ENCODE assay signal across 12 cellular contexts in genomic region chr5:112594060-112594850, GRCh38.
DNase-seq lines count a peak whose midpoint lies in the region; ATAC-seq and TF ChIP-seq lines count a peak whose summit lies in the region.
"Had no signal": no experiment of that assay in that cellular context is flagged by ENCODE, and none has a peak within 500 bp of the region (broad histone marks: within the 10 kb centered on the region; RNA-seq: fewer than 3 reads in every experiment).

No MANE protein-coding gene starts in this region.

- H3K4me1 Mint-ChIP-seq in activated CD4-positive, alpha-beta T cell treated with anti-CD3 and anti-CD28 coated beads, Interleukin-2, amount 10 ng/mL, durations not matched to agents 24 days and 14 days, result no peaks in the 10 kb centered on the region

- no peak overlapping the region for H3K27ac Mint-ChIP-seq in activated CD4-positive, alpha-beta T cell treated with anti-CD3 and anti-CD28 coated beads, Interleukin-2, amount 10 ng/mL, durations not matched to agents 24 days and 14 days
- H3K27ac Mint-ChIP-seq: activated CD4-positive, alpha-beta memory T cell treated with anti-CD3 and anti-CD28 coated beads for 36 hours had no signal

- H3K9me3 Mint-ChIP-seq in activated CD4-positive, alpha-beta T cell treated with anti-CD3 and anti-CD28 coated beads, Interleukin-2, amount 10 ng/mL, durations not matched to agents 24 days and 14 days, result no peaks in the 10 kb centered on the region

- H3K36me3 Mint-ChIP-seq in activated CD4-positive, alpha-beta T cell treated with anti-CD3 and anti-CD28 coated beads, Interleukin-2, amount 10 ng/mL, durations not matched to agents 24 days and 14 days (ENCODE audit: low read depth), result no peaks in the 10 kb centered on the region
- H3K36me3 Mint-ChIP-seq: activated CD4-positive, alpha-beta memory T cell treated with anti-CD3 and anti-CD28 coated beads for 36 hours had no signal

- no peak overlapping the region for H3K4me3 ChIP-seq in epithelial cell of esophagus (ENCODE audit: low read length)
- H3K4me3 ChIP-seq: spleen had no signal

- DNase-seq in EH (ENCODE audit: low read depth) (peak; percentile 9), NCI-H446 (lab: John Stamatoyannopoulos, UW) (peak; percentile 43 to 66), epithelial cell of esophagus (ENCODE audit: low read depth) (peak; percentile 2), pons (ENCODE audit: low spot score) (peak; percentile 76)
- no peak for DNase-seq in activated CD4-positive, alpha-beta T cell treated with anti-CD3 and anti-CD28 coated beads, Interleukin-2, amount 10 ng/mL, durations not matched to agents 24 days and 14 days
- DNase-seq: activated CD4-positive, alpha-beta memory T cell treated with anti-CD3 and anti-CD28 coated beads for 36 hours; DMS 273 treated with DMSO at 0.1 percent for 48 hours; spleen; T-helper 1 cell had no signal

- no peak for TF ChIP-seq POLR2A in GM18505 (IDR thresholded peaks at IDR 0.05; ENCODE audit: borderline replicate concordance, extremely low read depth, insufficient read depth, insufficient read length)

- ATAC-seq in GM18505 (IDR thresholded peaks at IDR 0.05; ENCODE audit: unreplicated experiment) (no peak), GM21515 (IDR thresholded peaks at IDR 0.05; ENCODE audit: unreplicated experiment) (no peak), HG03342 (IDR thresholded peaks at IDR 0.05; ENCODE audit: unreplicated experiment) (no peak)

- no peak for TF ChIP-seq CTCF in epithelial cell of esophagus (IDR thresholded peaks at IDR 0.05; ENCODE audit: insufficient read depth, low read depth, low read length, missing control alignments)

- H3K4me3 Mint-ChIP-seq in activated CD4-positive, alpha-beta T cell treated with anti-CD3 and anti-CD28 coated beads, Interleukin-2, amount 10 ng/mL, durations not matched to agents 24 days and 14 days, result no peak overlapping the region
- H3K4me3 Mint-ChIP-seq: activated CD4-positive, alpha-beta memory T cell treated with anti-CD3 and anti-CD28 coated beads for 36 hours had no signal

- intact Hi-C loops in activated CD4-positive, alpha-beta T cell treated with anti-CD3 and anti-CD28 coated beads, Interleukin-2, amount 10 ng/mL, durations not matched to agents 24 days and 14 days (cut with micrococcal nuclease), result no loop called here

- peaks cover 5% of the 10 kb centered on the region for H3K27me3 Mint-ChIP-seq in activated CD4-positive, alpha-beta T cell treated with anti-CD3 and anti-CD28 coated beads, Interleukin-2, amount 10 ng/mL, durations not matched to agents 24 days and 14 days
